ENCODE assay signal across 15 cellular contexts in genomic region chr5:10599828-10600227, GRCh38. TPM values are rescaled to one million over a fixed set of nuclear protein-coding genes. Genes with fewer than 3 reads are reported as not detected.
DNase-seq lines count a peak whose midpoint lies in the region; ATAC-seq, FAIRE-seq and TF ChIP-seq lines count a peak whose summit lies in the region.
"Had no signal": no experiment of that assay in that cellular context is flagged by ENCODE, and none has a peak within 500 bp of the region (broad histone marks: within the 10 kb centered on the region; RNA-seq: fewer than 3 reads in every experiment).

No MANE protein-coding gene starts in this region.

- H3K4me1 ChIP-seq in keratinocyte (ENCODE audit: control insufficient read depth, extremely low read depth, insufficient read depth, low read length) (peaks cover 42% of the 10 kb centered on the region), stomach (peaks cover 10 to 31% (median 19%) of the 10 kb centered on the region in 4 donors)

- H3K4me2 ChIP-seq in keratinocyte (ENCODE audit: control insufficient read depth, extremely low read depth, insufficient read depth, low read depth, low read length), result peak overlapping the region; percentile 18
- H3K4me2 ChIP-seq: hepatocyte had no signal

- POLR2A ChIA-PET in BJ (lab: Charles Lee), result no interaction called here
- POLR2A ChIA-PET in T-cell (lab: Charles Lee), result interaction anchor here in 1 of 2 donors (0.5 kb wide), 1 partner anchor 466 kb away, joined by 5 read pairs; no protein-coding TSS in a partner anchor

- peaks cover 16 to 30% (median 22%) of the 10 kb centered on the region in 3 donors for H3K4me1 Mint-ChIP-seq in T-cell

- H3K9me1 ChIP-seq in keratinocyte (ENCODE audit: control insufficient read depth, extremely low read depth, insufficient read depth, low read length), result peaks cover 2% of the 10 kb centered on the region

- no peak for ATAC-seq in GM19397 (IDR thresholded peaks at IDR 0.05; ENCODE audit: unreplicated experiment)
- ATAC-seq in T-cell (replicated peaks in 1 of 4), result no peak
- ATAC-seq: activated CD8-positive, alpha-beta memory T cell treated with anti-CD3 and anti-CD28 coated beads, Interleukin-2, amount 10 ng/mL, durations not matched to agents 7 days and 5 days; Panc1 had no signal

- H3K4me3 ChIP-seq in BJ (ENCODE audit: low read depth, low read length) (no peak overlapping the region), astrocyte of the spinal cord (ENCODE audit: low read depth, low read length) (no peak overlapping the region), keratinocyte (ENCODE audit: control insufficient read depth in 2 of 3, extremely low read depth in 1 of 3, insufficient read depth in 2 of 3, low read depth in 1 of 3, low read length in 3 of 3) (no peak overlapping the region), stomach (no peak overlapping the region)
- H3K4me3 ChIP-seq: hepatocyte had no signal

- peaks cover 5% of the 10 kb centered on the region for H3K36me3 Mint-ChIP-seq in T-cell

- H3K27me3 ChIP-seq in BJ (ENCODE audit: control insufficient read depth, insufficient read depth, low read length) (no peaks in the 10 kb centered on the region), keratinocyte (ENCODE audit: control insufficient read depth, extremely low read depth, insufficient read depth, low read length) (no peaks in the 10 kb centered on the region), stomach (no peaks in the 10 kb centered on the region)
- H3K27me3 ChIP-seq: hepatocyte had no signal

- peaks cover 0 to 3% of the 10 kb centered on the region in 2 donors for H3K27me3 Mint-ChIP-seq in T-cell

- DNase-seq in BJ (ENCODE audit: low read depth), result peak; percentile 14
- peak; percentile 23 to 50 for DNase-seq in NCI-H526 (lab: John Stamatoyannopoulos, UW)
- peak; percentile 59 for DNase-seq in astrocyte of the spinal cord (ENCODE audit: low read depth, low spot score)
- peak; percentile 35 for DNase-seq in keratinocyte (ENCODE audit: low read depth, low spot score)
- DNase-seq in stomach, result no peak
- DNase-seq in T-cell, result no peak
- DNase-seq in posterior vena cava (ENCODE audit: low spot score), result no peak
- DNase-seq: effector CD8-positive, alpha-beta T cell; NCI-H1048 had no signal

- no peaks in the 10 kb centered on the region for H3K9me3 Mint-ChIP-seq in T-cell

- FAIRE-seq in keratinocyte (lab: Jason Lieb, UNC), result no peak
- FAIRE-seq: H1 had no signal

- no peak overlapping the region for H3K9ac ChIP-seq in keratinocyte (ENCODE audit: control insufficient read depth, extremely low read depth, insufficient read depth, low read length)
- H3K9ac ChIP-seq: parathyroid adenoma had no signal

- H3K9me3 ChIP-seq in keratinocyte (ENCODE audit: control insufficient read depth, low read depth, low read length), result no peaks in the 10 kb centered on the region
- H3K9me3 ChIP-seq in stomach, result no peaks in the 10 kb centered on the region

- H3K79me2 ChIP-seq in keratinocyte (ENCODE audit: control insufficient read depth, insufficient read depth, low read length), result no peaks in the 10 kb centered on the region
- H3K79me2 ChIP-seq: hepatocyte, parathyroid adenoma had no signal

- TF ChIP-seq POLR2A in stomach (IDR thresholded peaks at IDR 0.05), result no peak

- H3K4me3 Mint-ChIP-seq in T-cell, result no peak overlapping the region
- H3K4me3 Mint-ChIP-seq: activated CD8-positive, alpha-beta memory T cell treated with anti-CD3 and anti-CD28 coated beads, Interleukin-2, amount 10 ng/mL, durations not matched to agents 7 days and 5 days had no signal

- intact Hi-C loops in stomach (cut with DNase I; ENCODE audit: low total_unique reads) (no loop called here), posterior vena cava (cut with DNase I) (no loop called here)

- H3K36me3 ChIP-seq in BJ (ENCODE audit: control insufficient read depth, insufficient read depth, low read length), result no peaks in the 10 kb centered on the region
- no peaks in the 10 kb centered on the region for H3K36me3 ChIP-seq in keratinocyte (ENCODE audit: control insufficient read depth in 2 of 2, extremely low read depth in 1 of 2, insufficient read depth in 2 of 2, low read length in 2 of 2)
- no peaks in the 10 kb centered on the region for H3K36me3 ChIP-seq in stomach

- in situ Hi-C loops in astrocyte of the spinal cord (cut with HindIII; ENCODE audit: low sequenced_read_pairs), result no loop called here

- H4K20me1 ChIP-seq in keratinocyte (ENCODE audit: control insufficient read depth, extremely low read depth, insufficient read depth, low read length), result no peaks in the 10 kb centered on the region

- H3K27ac ChIP-seq in keratinocyte (ENCODE audit: control insufficient read depth, insufficient read depth, low read length) (no peak overlapping the region), stomach (no peak overlapping the region)
- H3K27ac ChIP-seq: hepatocyte, parathyroid adenoma had no signal

- no peak overlapping the region for H3K27ac Mint-ChIP-seq in T-cell
- H3K27ac Mint-ChIP-seq: activated CD8-positive, alpha-beta memory T cell treated with anti-CD3 and anti-CD28 coated beads, Interleukin-2, amount 10 ng/mL, durations not matched to agents 7 days and 5 days had no signal

- TF ChIP-seq EP300 in stomach (IDR thresholded peaks at IDR 0.05), result no peak

- no peak for TF ChIP-seq CTCF in BJ (IDR thresholded peaks at IDR 0.05; ENCODE audit: insufficient read depth, low read depth, low read length)
- no peak for TF ChIP-seq CTCF in astrocyte of the spinal cord (IDR thresholded peaks at IDR 0.05; ENCODE audit: low read depth, low read length)
- TF ChIP-seq CTCF in keratinocyte (optimal IDR thresholded peaks at IDR 0.05 in 1 of 3, IDR thresholded peaks at IDR 0.05 in 1 of 3, conservative IDR thresholded peaks at IDR 0.05 in 1 of 3; ENCODE audit: extremely low read depth in 1 of 3, insufficient read depth in 2 of 3, low read length in 3 of 3), result no peak
- TF ChIP-seq CTCF in stomach (IDR thresholded peaks at IDR 0.05), result no peak

- H2AFZ ChIP-seq in keratinocyte (ENCODE audit: control insufficient read depth, low read length), result no peak overlapping the region
- H2AFZ ChIP-seq: hepatocyte, parathyroid adenoma had no signal

- CTCF ChIA-PET in BJ (lab: Yijun Ruan, JAX) (no interaction called here), T-cell (lab: Charles Lee) (no interaction called here)

- dilution Hi-C loops in keratinocyte (cut with MboI; ENCODE audit: extremely low pct_ligation_motif_present, low sequenced_read_pairs), result no loop called here

RNA-seq across cellular contexts. Expression of gene ANKRD33B, which starts 36.0 kb away (rescaled TPM):
- polyA plus RNA-seq in BJ (2011; rRNA removed), result 2.4 and 3.4 TPM in 2 replicates
- polyA minus RNA-seq in BJ (2011; rRNA and poly(A)+ RNA removed), result 9.7 and 9.8 TPM in 2 replicates
- 0.97 to 2.0 TPM (median 1.9 TPM) in 3 replicates for polyA plus RNA-seq in keratinocyte
- 0.46 TPM for polyA plus RNA-seq in keratinocyte (2011; ENCODE audit: low read depth)
- 1.2 and 1.4 TPM in 2 replicates for polyA plus RNA-seq in keratinocyte (2011; cell fraction: cytosol; rRNA removed)
- polyA plus RNA-seq in keratinocyte (2011; cell fraction: nucleus; rRNA removed), result 3.9 and 4.2 TPM in 2 replicates
- 0.82 and 2.5 TPM in 2 replicates for polyA plus RNA-seq in keratinocyte (2012; ENCODE audit: low replicate concordance)
- 3.3 to 7.7 TPM (median 6.4 TPM) in 3 replicates for polyA minus RNA-seq in keratinocyte
- polyA minus RNA-seq in keratinocyte (2011; cell fraction: cytosol; rRNA and poly(A)+ RNA removed), result 4.0 TPM
- polyA minus RNA-seq in keratinocyte (2011; cell fraction: nucleus; rRNA and poly(A)+ RNA removed), result 6.0 and 8.5 TPM in 2 replicates
- 1 to 10 TPM in 4 of 5 donors, under 1 TPM in 1; 0.45 to 6.4 (median 2.8) TPM for total RNA-seq in stomach
- polyA plus RNA-seq in stomach, result 1 to 10 TPM in 1 of 3 donors, under 1 TPM in 2; 0.50 to 2.1 (median 0.58) TPM
- total RNA-seq in T-cell, result 1 to 10 TPM; 1.0 to 4.1 (median 2.4) TPM
- total RNA-seq in posterior vena cava, result 1 to 10 TPM; 3.3 to 3.9 TPM

Comparison
In these comparisons a context has a peak if more than half of its experiments do, and no peak if none do; other contexts are left out.
1. DNase-seq: peak in BJ (single experiment), NCI-H526 (2 of 2), astrocyte of the spinal cord (single experiment) and keratinocyte (single experiment); none in stomach (single experiment), T-cell (0 of 34) and posterior vena cava (single experiment).